ENCODE assay signal across 8 cellular contexts in the genomic region with DNA sequence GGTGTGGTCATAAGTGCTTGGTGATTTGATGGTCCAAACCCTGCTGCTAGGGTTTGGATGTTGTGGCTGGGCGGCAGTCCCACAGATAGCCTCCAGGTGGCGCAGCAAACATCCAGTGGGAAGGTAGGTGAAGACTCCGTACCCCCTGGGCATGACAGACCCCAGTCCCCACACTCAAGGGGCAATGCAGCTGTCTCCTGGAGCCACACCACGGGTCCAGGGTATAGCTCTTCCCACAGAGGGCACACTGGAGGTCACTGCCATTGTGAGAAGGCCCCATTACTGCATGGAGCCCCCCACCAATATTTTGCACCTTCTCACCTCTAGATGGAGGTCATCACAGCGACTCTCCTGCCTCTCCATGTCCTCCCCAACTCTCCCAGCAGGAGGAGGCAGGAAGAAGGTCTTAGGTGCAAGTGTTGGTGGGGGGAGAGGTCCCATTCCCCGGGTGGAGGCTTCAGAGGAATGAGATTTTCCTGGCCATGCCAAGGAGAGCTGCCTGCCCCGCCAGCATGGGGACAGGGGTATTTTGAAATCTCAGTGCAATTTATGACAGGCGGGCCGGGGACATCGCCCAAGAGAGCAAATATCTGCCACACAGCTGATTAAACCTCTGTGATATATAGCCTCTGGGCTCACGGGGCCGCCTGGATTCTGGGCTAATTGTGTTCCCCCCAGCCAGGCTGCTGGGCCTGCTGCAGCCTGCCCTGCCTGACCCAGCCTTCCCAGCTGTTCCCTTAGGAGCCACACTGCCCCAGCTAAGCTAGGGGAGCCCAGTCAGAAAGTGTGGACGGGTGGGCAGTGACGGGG. TPM values are rescaled to one million over a fixed set of nuclear protein-coding genes. Genes with fewer than 3 reads are reported as not detected.
DNase-seq lines count a peak whose midpoint lies in the region; ATAC-seq and TF ChIP-seq lines count a peak whose summit lies in the region.

No MANE protein-coding gene starts in this region.

- peaks cover 29% of the 10 kb centered on the region for H3K4me1 Mint-ChIP-seq in activated CD8-positive, alpha-beta memory T cell treated with anti-CD3 and anti-CD28 coated beads, Interleukin-2, amount 10 ng/mL, durations not matched to agents 7 days and 5 days
- H3K4me1 Mint-ChIP-seq in nephron progenitor cell, result peaks cover 42% of the 10 kb centered on the region

- no peaks in the 10 kb centered on the region for H3K36me3 Mint-ChIP-seq in activated CD8-positive, alpha-beta memory T cell treated with anti-CD3 and anti-CD28 coated beads, Interleukin-2, amount 10 ng/mL, durations not matched to agents 7 days and 5 days
- H3K36me3 Mint-ChIP-seq in nephron progenitor cell (ENCODE audit: low read depth), result no peaks in the 10 kb centered on the region

- peaks cover 11% of the 10 kb centered on the region for H3K27me3 Mint-ChIP-seq in activated CD8-positive, alpha-beta memory T cell treated with anti-CD3 and anti-CD28 coated beads, Interleukin-2, amount 10 ng/mL, durations not matched to agents 7 days and 5 days
- peaks cover 37% of the 10 kb centered on the region for H3K27me3 Mint-ChIP-seq in nephron progenitor cell (ENCODE audit: low read depth, poor library complexity)

- no peaks in the 10 kb centered on the region for H3K9me3 Mint-ChIP-seq in activated CD8-positive, alpha-beta memory T cell treated with anti-CD3 and anti-CD28 coated beads, Interleukin-2, amount 10 ng/mL, durations not matched to agents 7 days and 5 days (ENCODE audit: low read depth)
- no peaks in the 10 kb centered on the region for H3K9me3 Mint-ChIP-seq in nephron progenitor cell

- ATAC-seq in activated CD8-positive, alpha-beta memory T cell treated with anti-CD3 and anti-CD28 coated beads, Interleukin-2, amount 10 ng/mL, durations not matched to agents 7 days and 5 days, result peak; percentile 58
- no peak for ATAC-seq in GM21723 (IDR thresholded peaks at IDR 0.05; ENCODE audit: unreplicated experiment)

- no peak overlapping the region for H3K4me3 Mint-ChIP-seq in activated CD8-positive, alpha-beta memory T cell treated with anti-CD3 and anti-CD28 coated beads, Interleukin-2, amount 10 ng/mL, durations not matched to agents 7 days and 5 days
- H3K4me3 Mint-ChIP-seq in nephron progenitor cell, result no peak overlapping the region

- CTCF ChIA-PET in activated CD8-positive, alpha-beta memory T cell treated with anti-CD3 and anti-CD28 coated beads, Interleukin-2, amount 10 ng/mL, durations not matched to agents 7 days and 5 days (lab: Charles Lee), result interaction anchor here (0.7 to 5.5 kb wide), 23 partner anchors 9 to 339 kb away, joined by 3 to 117 read pairs (median 3); a partner anchor contains a TSS

- H3K4me3 ChIP-seq in epithelial cell of proximal tubule (ENCODE audit: low read depth, low read length), result no peak overlapping the region

- TF ChIP-seq CTCF in epithelial cell of proximal tubule (conservative IDR thresholded peaks at IDR 0.05; ENCODE audit: low read depth, low read length), result peak; percentile 84
- TF ChIP-seq CTCF in nephron progenitor cell (IDR thresholded peaks at IDR 0.05), result peak; percentile 91

- no peak overlapping the region for H3K27ac Mint-ChIP-seq in activated CD8-positive, alpha-beta memory T cell treated with anti-CD3 and anti-CD28 coated beads, Interleukin-2, amount 10 ng/mL, durations not matched to agents 7 days and 5 days
- no peak overlapping the region for H3K27ac Mint-ChIP-seq in nephron progenitor cell

- DNase-seq in NCI-H526 (lab: John Stamatoyannopoulos, UW) (peak; percentile 28 to 73), NCI-H526 treated with DMSO at 0.1 percent for 48 hours (lab: John Stamatoyannopoulos, UW) (no peak), NCI-H524 treated with DMSO at 0.1 percent for 48 hours (lab: John Stamatoyannopoulos, UW) (peak; percentile 12), epithelial cell of proximal tubule (ENCODE audit: low read depth) (no peak), nephron progenitor cell (peak; percentile 88), stromal cell of bone marrow (ENCODE audit: low read depth) (peak; percentile 6)
- DNase-seq in activated CD8-positive, alpha-beta memory T cell treated with anti-CD3 and anti-CD28 coated beads, Interleukin-2, amount 10 ng/mL, durations not matched to agents 7 days and 5 days, result peak; percentile 80

RNA-seq across cellular contexts. Expression of a gene that starts 17.2 kb away (rescaled TPM):
- total RNA-seq in activated CD8-positive, alpha-beta memory T cell treated with anti-CD3 and anti-CD28 coated beads, Interleukin-2, amount 10 ng/mL, durations not matched to agents 7 days and 5 days, result under 1 TPM; 0.14 to 0.23 TPM
- total RNA-seq in epithelial cell of proximal tubule, result 0.07 and 0.98 TPM in 2 replicates

RNA-seq across cellular contexts. Expression of a gene that starts 30.7 kb away (rescaled TPM):
- total RNA-seq in activated CD8-positive, alpha-beta memory T cell treated with anti-CD3 and anti-CD28 coated beads, Interleukin-2, amount 10 ng/mL, durations not matched to agents 7 days and 5 days, result under 1 TPM; 0.12 to 0.18 TPM
- total RNA-seq in epithelial cell of proximal tubule, result 0.07 TPM in 1 of 2 replicates, not detected in the other

RNA-seq across cellular contexts. Expression of a gene that starts 44.9 kb away (rescaled TPM):
- 100 to 1,000 TPM in 1 of 2 experiments, 10 to 100 TPM in 1; 65.8 to 105 TPM for total RNA-seq in activated CD8-positive, alpha-beta memory T cell treated with anti-CD3 and anti-CD28 coated beads, Interleukin-2, amount 10 ng/mL, durations not matched to agents 7 days and 5 days
- total RNA-seq in epithelial cell of proximal tubule, result 2.7 and 4.6 TPM in 2 replicates

RNA-seq across cellular contexts. Expression of a gene that starts 47.7 kb away (rescaled TPM):
- total RNA-seq in activated CD8-positive, alpha-beta memory T cell treated with anti-CD3 and anti-CD28 coated beads, Interleukin-2, amount 10 ng/mL, durations not matched to agents 7 days and 5 days, result 10 to 100 TPM; 21.0 to 23.7 TPM
- total RNA-seq in epithelial cell of proximal tubule, result 37.7 and 53.3 TPM in 2 replicates

RNA-seq across cellular contexts. Expression of a gene that starts 50.3 kb away (rescaled TPM):
- 10 to 100 TPM; 89.1 to 97.0 TPM for total RNA-seq in activated CD8-positive, alpha-beta memory T cell treated with anti-CD3 and anti-CD28 coated beads, Interleukin-2, amount 10 ng/mL, durations not matched to agents 7 days and 5 days
- total RNA-seq in epithelial cell of proximal tubule, result 57.6 and 66.8 TPM in 2 replicates

Comparison
In these comparisons a context has a peak if more than half of its experiments do, and no peak if none do; other contexts are left out.
1. DNase-seq: peak in NCI-H526 (2 of 2), NCI-H524 treated with DMSO at 0.1 percent for 48 hours (single experiment), activated CD8-positive, alpha-beta memory T cell treated with anti-CD3 and anti-CD28 coated beads, Interleukin-2, amount 10 ng/mL, durations not matched to agents 7 days and 5 days (single experiment), nephron progenitor cell (single experiment) and stromal cell of bone marrow (single experiment); none in NCI-H526 treated with DMSO at 0.1 percent for 48 hours (single experiment) and epithelial cell of proximal tubule (single experiment).
2. RNA of a gene that starts 44.9 kb away (total RNA-seq): 65.8 to 105 TPM in activated CD8-positive, alpha-beta memory T cell treated with anti-CD3 and anti-CD28 coated beads, Interleukin-2, amount 10 ng/mL, durations not matched to agents 7 days and 5 days; 2.7 to 4.6 TPM in epithelial cell of proximal tubule; every median in the first group is over 10 times any median in the second.